ENCODE assay signal across 1 cellular context in the genomic region with DNA sequence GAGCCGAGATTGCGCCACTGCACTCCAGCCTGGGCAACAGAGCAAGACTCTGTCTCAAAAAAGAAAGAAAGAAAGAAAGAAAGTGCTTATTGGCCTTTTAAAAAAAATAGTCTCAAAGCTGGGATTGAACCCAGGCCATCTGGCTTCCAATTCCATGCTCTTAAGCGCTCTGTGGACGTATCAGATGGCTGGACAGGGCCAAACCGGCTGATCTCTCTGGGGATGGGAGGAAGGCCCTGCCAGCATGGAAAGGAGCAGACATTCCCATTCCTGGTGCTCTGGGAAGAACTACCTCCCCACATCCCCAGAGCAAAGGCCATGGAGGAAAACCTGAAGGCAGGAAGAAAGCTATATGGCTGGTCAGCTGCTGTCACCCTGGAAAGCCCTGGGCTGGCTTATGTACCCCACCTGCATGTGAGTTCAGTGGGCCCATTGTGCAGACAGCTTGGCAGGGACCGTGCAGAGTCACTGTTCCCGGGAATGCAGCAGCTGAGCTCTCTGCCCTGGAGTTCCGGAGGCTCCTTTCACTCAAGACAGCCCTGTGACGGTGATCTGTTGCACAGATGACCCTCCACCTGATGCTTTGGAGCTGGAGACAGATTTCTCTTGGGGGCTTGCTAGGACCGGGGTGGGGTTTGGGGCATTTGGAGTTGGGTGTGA.
TF ChIP-seq lines count a peak whose summit lies in the region.

No MANE protein-coding gene starts in this region.

TF ChIP-seq in WTC11, 78 proteins besides CTCF, POLR2A, EP300 and RAD21 (continued from another document):
- TF ChIP-seq, protein P1, sequence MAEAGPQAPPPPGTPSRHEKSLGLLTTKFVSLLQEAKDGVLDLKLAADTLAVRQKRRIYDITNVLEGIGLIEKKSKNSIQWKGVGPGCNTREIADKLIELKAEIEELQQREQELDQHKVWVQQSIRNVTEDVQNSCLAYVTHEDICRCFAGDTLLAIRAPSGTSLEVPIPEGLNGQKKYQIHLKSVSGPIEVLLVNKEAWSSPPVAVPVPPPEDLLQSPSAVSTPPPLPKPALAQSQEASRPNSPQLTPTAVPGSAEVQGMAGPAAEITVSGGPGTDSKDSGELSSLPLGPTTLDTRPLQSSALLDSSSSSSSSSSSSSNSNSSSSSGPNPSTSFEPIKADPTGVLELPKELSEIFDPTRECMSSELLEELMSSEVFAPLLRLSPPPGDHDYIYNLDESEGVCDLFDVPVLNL (CRISPR knock-in tag; IDR thresholded peaks at IDR 0.05; ENCODE audit: borderline replicate concordance, low read depth) = no peak
- TF ChIP-seq, protein P2, sequence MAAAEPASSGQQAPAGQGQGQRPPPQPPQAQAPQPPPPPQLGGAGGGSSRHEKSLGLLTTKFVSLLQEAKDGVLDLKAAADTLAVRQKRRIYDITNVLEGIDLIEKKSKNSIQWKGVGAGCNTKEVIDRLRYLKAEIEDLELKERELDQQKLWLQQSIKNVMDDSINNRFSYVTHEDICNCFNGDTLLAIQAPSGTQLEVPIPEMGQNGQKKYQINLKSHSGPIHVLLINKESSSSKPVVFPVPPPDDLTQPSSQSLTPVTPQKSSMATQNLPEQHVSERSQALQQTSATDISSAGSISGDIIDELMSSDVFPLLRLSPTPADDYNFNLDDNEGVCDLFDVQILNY (CRISPR knock-in tag; IDR thresholded peaks at IDR 0.05) = no peak
- TF ChIP-seq ZNF263 (CRISPR knock-in tag; IDR thresholded peaks at IDR 0.05; ENCODE audit: low read depth) (no peak), ZNF423 (CRISPR knock-in tag; IDR thresholded peaks at IDR 0.05) (no peak), GRHL2 (CRISPR knock-in tag; IDR thresholded peaks at IDR 0.05; ENCODE audit: insufficient replicate concordance, severe bottlenecking) (no peak)
